In genomic region chr6:126110494-126111270, GRCh38 we compare ENCODE assay signal across 1 cellular context.
TF ChIP-seq lines count a peak whose summit lies in the region.

No MANE protein-coding gene starts in this region.

TF ChIP-seq in K562, 482 proteins besides CTCF, POLR2A, EP300 and RAD21 (continues in another document):
- TF ChIP-seq, protein P1, sequence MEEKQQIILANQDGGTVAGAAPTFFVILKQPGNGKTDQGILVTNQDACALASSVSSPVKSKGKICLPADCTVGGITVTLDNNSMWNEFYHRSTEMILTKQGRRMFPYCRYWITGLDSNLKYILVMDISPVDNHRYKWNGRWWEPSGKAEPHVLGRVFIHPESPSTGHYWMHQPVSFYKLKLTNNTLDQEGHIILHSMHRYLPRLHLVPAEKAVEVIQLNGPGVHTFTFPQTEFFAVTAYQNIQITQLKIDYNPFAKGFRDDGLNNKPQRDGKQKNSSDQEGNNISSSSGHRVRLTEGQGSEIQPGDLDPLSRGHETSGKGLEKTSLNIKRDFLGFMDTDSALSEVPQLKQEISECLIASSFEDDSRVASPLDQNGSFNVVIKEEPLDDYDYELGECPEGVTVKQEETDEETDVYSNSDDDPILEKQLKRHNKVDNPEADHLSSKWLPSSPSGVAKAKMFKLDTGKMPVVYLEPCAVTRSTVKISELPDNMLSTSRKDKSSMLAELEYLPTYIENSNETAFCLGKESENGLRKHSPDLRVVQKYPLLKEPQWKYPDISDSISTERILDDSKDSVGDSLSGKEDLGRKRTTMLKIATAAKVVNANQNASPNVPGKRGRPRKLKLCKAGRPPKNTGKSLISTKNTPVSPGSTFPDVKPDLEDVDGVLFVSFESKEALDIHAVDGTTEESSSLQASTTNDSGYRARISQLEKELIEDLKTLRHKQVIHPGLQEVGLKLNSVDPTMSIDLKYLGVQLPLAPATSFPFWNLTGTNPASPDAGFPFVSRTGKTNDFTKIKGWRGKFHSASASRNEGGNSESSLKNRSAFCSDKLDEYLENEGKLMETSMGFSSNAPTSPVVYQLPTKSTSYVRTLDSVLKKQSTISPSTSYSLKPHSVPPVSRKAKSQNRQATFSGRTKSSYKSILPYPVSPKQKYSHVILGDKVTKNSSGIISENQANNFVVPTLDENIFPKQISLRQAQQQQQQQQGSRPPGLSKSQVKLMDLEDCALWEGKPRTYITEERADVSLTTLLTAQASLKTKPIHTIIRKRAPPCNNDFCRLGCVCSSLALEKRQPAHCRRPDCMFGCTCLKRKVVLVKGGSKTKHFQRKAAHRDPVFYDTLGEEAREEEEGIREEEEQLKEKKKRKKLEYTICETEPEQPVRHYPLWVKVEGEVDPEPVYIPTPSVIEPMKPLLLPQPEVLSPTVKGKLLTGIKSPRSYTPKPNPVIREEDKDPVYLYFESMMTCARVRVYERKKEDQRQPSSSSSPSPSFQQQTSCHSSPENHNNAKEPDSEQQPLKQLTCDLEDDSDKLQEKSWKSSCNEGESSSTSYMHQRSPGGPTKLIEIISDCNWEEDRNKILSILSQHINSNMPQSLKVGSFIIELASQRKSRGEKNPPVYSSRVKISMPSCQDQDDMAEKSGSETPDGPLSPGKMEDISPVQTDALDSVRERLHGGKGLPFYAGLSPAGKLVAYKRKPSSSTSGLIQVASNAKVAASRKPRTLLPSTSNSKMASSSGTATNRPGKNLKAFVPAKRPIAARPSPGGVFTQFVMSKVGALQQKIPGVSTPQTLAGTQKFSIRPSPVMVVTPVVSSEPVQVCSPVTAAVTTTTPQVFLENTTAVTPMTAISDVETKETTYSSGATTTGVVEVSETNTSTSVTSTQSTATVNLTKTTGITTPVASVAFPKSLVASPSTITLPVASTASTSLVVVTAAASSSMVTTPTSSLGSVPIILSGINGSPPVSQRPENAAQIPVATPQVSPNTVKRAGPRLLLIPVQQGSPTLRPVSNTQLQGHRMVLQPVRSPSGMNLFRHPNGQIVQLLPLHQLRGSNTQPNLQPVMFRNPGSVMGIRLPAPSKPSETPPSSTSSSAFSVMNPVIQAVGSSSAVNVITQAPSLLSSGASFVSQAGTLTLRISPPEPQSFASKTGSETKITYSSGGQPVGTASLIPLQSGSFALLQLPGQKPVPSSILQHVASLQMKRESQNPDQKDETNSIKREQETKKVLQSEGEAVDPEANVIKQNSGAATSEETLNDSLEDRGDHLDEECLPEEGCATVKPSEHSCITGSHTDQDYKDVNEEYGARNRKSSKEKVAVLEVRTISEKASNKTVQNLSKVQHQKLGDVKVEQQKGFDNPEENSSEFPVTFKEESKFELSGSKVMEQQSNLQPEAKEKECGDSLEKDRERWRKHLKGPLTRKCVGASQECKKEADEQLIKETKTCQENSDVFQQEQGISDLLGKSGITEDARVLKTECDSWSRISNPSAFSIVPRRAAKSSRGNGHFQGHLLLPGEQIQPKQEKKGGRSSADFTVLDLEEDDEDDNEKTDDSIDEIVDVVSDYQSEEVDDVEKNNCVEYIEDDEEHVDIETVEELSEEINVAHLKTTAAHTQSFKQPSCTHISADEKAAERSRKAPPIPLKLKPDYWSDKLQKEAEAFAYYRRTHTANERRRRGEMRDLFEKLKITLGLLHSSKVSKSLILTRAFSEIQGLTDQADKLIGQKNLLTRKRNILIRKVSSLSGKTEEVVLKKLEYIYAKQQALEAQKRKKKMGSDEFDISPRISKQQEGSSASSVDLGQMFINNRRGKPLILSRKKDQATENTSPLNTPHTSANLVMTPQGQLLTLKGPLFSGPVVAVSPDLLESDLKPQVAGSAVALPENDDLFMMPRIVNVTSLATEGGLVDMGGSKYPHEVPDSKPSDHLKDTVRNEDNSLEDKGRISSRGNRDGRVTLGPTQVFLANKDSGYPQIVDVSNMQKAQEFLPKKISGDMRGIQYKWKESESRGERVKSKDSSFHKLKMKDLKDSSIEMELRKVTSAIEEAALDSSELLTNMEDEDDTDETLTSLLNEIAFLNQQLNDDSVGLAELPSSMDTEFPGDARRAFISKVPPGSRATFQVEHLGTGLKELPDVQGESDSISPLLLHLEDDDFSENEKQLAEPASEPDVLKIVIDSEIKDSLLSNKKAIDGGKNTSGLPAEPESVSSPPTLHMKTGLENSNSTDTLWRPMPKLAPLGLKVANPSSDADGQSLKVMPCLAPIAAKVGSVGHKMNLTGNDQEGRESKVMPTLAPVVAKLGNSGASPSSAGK (IDR thresholded peaks at IDR 0.05): peak; percentile 57
- TF ChIP-seq, protein P2, sequence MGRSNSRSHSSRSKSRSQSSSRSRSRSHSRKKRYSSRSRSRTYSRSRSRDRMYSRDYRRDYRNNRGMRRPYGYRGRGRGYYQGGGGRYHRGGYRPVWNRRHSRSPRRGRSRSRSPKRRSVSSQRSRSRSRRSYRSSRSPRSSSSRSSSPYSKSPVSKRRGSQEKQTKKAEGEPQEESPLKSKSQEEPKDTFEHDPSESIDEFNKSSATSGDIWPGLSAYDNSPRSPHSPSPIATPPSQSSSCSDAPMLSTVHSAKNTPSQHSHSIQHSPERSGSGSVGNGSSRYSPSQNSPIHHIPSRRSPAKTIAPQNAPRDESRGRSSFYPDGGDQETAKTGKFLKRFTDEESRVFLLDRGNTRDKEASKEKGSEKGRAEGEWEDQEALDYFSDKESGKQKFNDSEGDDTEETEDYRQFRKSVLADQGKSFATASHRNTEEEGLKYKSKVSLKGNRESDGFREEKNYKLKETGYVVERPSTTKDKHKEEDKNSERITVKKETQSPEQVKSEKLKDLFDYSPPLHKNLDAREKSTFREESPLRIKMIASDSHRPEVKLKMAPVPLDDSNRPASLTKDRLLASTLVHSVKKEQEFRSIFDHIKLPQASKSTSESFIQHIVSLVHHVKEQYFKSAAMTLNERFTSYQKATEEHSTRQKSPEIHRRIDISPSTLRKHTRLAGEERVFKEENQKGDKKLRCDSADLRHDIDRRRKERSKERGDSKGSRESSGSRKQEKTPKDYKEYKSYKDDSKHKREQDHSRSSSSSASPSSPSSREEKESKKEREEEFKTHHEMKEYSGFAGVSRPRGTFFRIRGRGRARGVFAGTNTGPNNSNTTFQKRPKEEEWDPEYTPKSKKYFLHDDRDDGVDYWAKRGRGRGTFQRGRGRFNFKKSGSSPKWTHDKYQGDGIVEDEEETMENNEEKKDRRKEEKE (IDR thresholded peaks at IDR 0.05; ENCODE audit: borderline replicate concordance in 1 of 2, control insufficient read depth in 1 of 2, low read depth in 2 of 2, low read length in 1 of 2): no peak
- TF ChIP-seq DLX4 (CRISPR knock-in tag; IDR thresholded peaks at IDR 0.05) (no peak), YY1 (IDR thresholded peaks at IDR 0.05; ENCODE audit: borderline replicate concordance in 1 of 3, control insufficient read depth in 1 of 3, extremely low read depth in 1 of 3, insufficient read depth in 3 of 3, insufficient read length in 1 of 3, insufficient replicate concordance in 2 of 3, low read depth in 1 of 3, low read length in 2 of 3) (peak in 1 of 3 experiments; percentile 42), ZNF75A (CRISPR knock-in tag; IDR thresholded peaks at IDR 0.05) (no peak), HMBOX1 (IDR thresholded peaks at IDR 0.05) (peak; percentile 71; the same call in 1 of the 2 replicates), TAL1 (IDR thresholded peaks at IDR 0.05) (peak; percentile 10; the same call in 1 of the 2 replicates), NFRKB (IDR thresholded peaks at IDR 0.05; ENCODE audit: low read depth) (0 out of 2 replicates have a peak, but pooled peaks have one; percentile 25), E2F1 (CRISPR knock-in tag; IDR thresholded peaks at IDR 0.05) (no peak), HDAC6 (IDR thresholded peaks at IDR 0.05; ENCODE audit: low read depth, low read length) (no peak), ZNF23 (CRISPR knock-in tag; IDR thresholded peaks at IDR 0.05) (no peak), LARP7 (IDR thresholded peaks at IDR 0.05) (no peak), CBFA2T2 (conservative IDR thresholded peaks at IDR 0.05) (0 out of 2 replicates have a peak, but pooled peaks have one; percentile 23), CBFA2T3 (IDR thresholded peaks at IDR 0.05) (peak; percentile 63), SMARCA4 (IDR thresholded peaks at IDR 0.05) (peak; percentile 71), U2AF2 (optimal IDR thresholded peaks at IDR 0.05; ENCODE audit: low read depth, low read length) (no peak), NCOA6 (IDR thresholded peaks at IDR 0.05) (no peak), TCF3 (CRISPR knock-in tag; IDR thresholded peaks at IDR 0.05) (peak; percentile 46), SOX6 (IDR thresholded peaks at IDR 0.05) (peak; percentile 19; the same call in 1 of the 2 replicates), FOXJ2 (tag; IDR thresholded peaks at IDR 0.05) (0 out of 2 replicates have a peak, but pooled peaks have one; percentile 48), JUND (IDR thresholded peaks at IDR 0.05; ENCODE audit: borderline replicate concordance, low read depth, low read length) (no peak), JUND (tag; IDR thresholded peaks at IDR 0.05; ENCODE audit: borderline replicate concordance, low read depth, low read length) (peak; percentile 57; the same call in 1 of the 3 replicates), SMAD1 (IDR thresholded peaks at IDR 0.05; ENCODE audit: low read depth, low read length, partially characterized antibody) (no peak), DPF2 (IDR thresholded peaks at IDR 0.05) (peak; percentile 52; the same call in 1 of the 2 replicates), MEIS2 (IDR thresholded peaks at IDR 0.05; ENCODE audit: partially characterized antibody) (peak; percentile 64), EP400 (IDR thresholded peaks at IDR 0.05) (peak; percentile 18; the same call in 1 of the 2 replicates), ARHGAP35 (IDR thresholded peaks at IDR 0.05; ENCODE audit: partially characterized antibody) (no peak), ARID1B (IDR thresholded peaks at IDR 0.05) (peak; percentile 68; the same call in 1 of the 2 replicates), CCNT2 (IDR thresholded peaks at IDR 0.05; ENCODE audit: borderline replicate concordance, extremely low read depth, insufficient read length, low read depth, low read length) (peak; percentile 57), PRPF4 (IDR thresholded peaks at IDR 0.05; ENCODE audit: insufficient read depth, low read depth, low read length, poor library complexity, severe bottlenecking) (no peak)
- TF ChIP-seq, protein P3, sequence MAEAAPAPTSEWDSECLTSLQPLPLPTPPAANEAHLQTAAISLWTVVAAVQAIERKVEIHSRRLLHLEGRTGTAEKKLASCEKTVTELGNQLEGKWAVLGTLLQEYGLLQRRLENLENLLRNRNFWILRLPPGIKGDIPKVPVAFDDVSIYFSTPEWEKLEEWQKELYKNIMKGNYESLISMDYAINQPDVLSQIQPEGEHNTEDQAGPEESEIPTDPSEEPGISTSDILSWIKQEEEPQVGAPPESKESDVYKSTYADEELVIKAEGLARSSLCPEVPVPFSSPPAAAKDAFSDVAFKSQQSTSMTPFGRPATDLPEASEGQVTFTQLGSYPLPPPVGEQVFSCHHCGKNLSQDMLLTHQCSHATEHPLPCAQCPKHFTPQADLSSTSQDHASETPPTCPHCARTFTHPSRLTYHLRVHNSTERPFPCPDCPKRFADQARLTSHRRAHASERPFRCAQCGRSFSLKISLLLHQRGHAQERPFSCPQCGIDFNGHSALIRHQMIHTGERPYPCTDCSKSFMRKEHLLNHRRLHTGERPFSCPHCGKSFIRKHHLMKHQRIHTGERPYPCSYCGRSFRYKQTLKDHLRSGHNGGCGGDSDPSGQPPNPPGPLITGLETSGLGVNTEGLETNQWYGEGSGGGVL (CRISPR knock-in tag; IDR thresholded peaks at IDR 0.05): no peak
- TF ChIP-seq, protein P4, sequence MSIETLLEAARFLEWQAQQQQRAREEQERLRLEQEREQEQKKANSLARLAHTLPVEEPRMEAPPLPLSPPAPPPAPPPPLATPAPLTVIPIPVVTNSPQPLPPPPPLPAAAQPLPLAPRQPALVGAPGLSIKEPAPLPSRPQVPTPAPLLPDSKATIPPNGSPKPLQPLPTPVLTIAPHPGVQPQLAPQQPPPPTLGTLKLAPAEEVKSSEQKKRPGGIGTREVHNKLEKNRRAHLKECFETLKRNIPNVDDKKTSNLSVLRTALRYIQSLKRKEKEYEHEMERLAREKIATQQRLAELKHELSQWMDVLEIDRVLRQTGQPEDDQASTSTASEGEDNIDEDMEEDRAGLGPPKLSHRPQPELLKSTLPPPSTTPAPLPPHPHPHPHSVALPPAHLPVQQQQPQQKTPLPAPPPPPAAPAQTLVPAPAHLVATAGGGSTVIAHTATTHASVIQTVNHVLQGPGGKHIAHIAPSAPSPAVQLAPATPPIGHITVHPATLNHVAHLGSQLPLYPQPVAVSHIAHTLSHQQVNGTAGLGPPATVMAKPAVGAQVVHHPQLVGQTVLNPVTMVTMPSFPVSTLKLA (conservative IDR thresholded peaks at IDR 0.05): peak; percentile 29 to 32; a peak in 3 of 4 replicates
